In the genomic region with DNA sequence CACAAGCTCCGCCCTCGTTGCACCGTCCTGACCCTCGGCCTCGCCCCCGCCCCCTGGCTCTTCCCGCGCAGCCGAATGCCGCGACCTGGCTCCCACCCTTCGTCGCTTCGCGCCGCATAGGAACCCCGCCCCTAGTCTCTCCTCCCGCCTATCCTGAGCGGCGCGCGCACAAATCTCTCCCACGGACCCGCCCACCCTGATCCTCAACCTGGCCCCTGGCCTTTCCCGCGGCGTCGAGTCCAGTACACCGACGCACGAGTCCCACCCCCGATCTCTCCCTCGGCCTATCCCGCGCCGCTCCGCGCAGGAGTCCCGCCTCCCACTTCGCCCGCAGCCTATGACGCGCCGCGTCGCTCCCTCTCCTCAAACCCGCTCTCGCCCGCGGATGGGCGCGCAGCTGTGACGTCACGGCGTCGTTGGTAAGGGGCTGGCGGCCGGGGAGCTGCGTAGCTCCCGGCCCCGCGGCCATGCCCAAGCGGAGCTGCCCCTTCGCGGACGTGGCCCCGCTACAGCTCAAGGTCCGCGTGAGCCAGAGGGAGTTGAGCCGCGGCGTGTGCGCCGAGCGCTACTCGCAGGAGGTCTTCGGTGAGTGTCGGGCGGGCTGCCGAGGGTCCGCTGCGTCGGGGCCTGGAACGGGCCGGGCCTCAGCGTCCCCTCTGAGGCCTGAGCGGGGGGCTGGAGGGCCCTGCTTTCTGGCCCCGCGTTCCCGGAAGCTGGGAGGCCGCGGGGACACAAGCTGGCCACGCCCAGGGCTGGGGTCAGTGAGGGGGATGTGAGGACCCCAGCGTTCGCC, we compare ENCODE assay signal across 8 cellular contexts. TPM values are rescaled to one million over a fixed set of nuclear protein-coding genes. Genes with fewer than 3 reads are reported as not detected.
DNase-seq lines count a peak whose midpoint lies in the region; TF ChIP-seq lines count a peak whose summit lies in the region.

A gene with protein sequence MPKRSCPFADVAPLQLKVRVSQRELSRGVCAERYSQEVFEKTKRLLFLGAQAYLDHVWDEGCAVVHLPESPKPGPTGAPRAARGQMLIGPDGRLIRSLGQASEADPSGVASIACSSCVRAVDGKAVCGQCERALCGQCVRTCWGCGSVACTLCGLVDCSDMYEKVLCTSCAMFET (plus strand): TSS at position 413 of the 793 bp plus-strand sequence. CDS start 55 bp downstream, at position 468.

- peak within 1 kb of the TSS; percentile 91 to 93 (median 93) for H3K4me3 Mint-ChIP-seq in nephron
- H3K4me3 Mint-ChIP-seq in stimulated activated naive CD8-positive, alpha-beta T cell treated with anti-CD3 and anti-CD28 coated beads, Interleukin-15, Interleukin-2, amounts not matched to agents 100 ng/mL and 50 ng/mL, for 24 hours: peak within 1 kb of the TSS; percentile 98

- H3K9ac ChIP-seq in ES-I3 (ENCODE audit: low read depth, low read length) (peak within 1 kb of the TSS; percentile 98), MM.1S (ENCODE audit: low read length) (peak within 1 kb of the TSS; percentile 91)

- no peaks in the 10 kb centered on the region for H3K9me2 ChIP-seq in MM.1S (replicated peaks; ENCODE audit: insufficient read depth, low read length)

- H3K9me3 ChIP-seq in ES-I3 (ENCODE audit: control insufficient read depth, insufficient read depth, low read length) (no peaks in the 10 kb centered on the region), HAP-1 (no peaks in the 10 kb centered on the region; the same call in 1 of the 2 replicates), MM.1S (replicated peaks; ENCODE audit: insufficient read depth, low read length) (no peaks in the 10 kb centered on the region)

- DNase-seq in HAP-1 (ENCODE audit: low spot score in 2 of 2) (peak; percentile 99 to 100), MM.1S (peak; percentile 94), SIG-M5 (lab: John Stamatoyannopoulos, UW) (peak; percentile 99), activated gamma-delta T cell (lab: John Stamatoyannopoulos, UW) (peak; percentile 100), fibroblast of the aortic adventitia (ENCODE audit: low read depth) (peak; percentile 98)

- peak within 1 kb of the TSS; percentile 82 for H3K4me2 ChIP-seq in MM.1S (ENCODE audit: low read depth, low read length)

- peak within 1 kb of the TSS; percentile 72 for H2AFZ ChIP-seq in MM.1S (ENCODE audit: low read length)

- H3F3A ChIP-seq in MM.1S (ENCODE audit: insufficient read depth, low read length): no peaks in the 10 kb centered on the region

- no peaks in the 10 kb centered on the region for H3K27me3 Mint-ChIP-seq in nephron (ENCODE audit: low read depth)
- no peaks in the 10 kb centered on the region for H3K27me3 Mint-ChIP-seq in stimulated activated naive CD8-positive, alpha-beta T cell treated with anti-CD3 and anti-CD28 coated beads, Interleukin-15, Interleukin-2, amounts not matched to agents 100 ng/mL and 50 ng/mL, for 24 hours

- peaks cover 18% of the 10 kb centered on the region for H3K36me3 Mint-ChIP-seq in nephron (ENCODE audit: low read depth)
- H3K36me3 Mint-ChIP-seq in stimulated activated naive CD8-positive, alpha-beta T cell treated with anti-CD3 and anti-CD28 coated beads, Interleukin-15, Interleukin-2, amounts not matched to agents 100 ng/mL and 50 ng/mL, for 24 hours (ENCODE audit: low read depth): peaks cover 21% of the 10 kb centered on the region

- H3K4me3 ChIP-seq in HAP-1: peak within 1 kb of the TSS; percentile 100
- peak within 1 kb of the TSS; percentile 88 for H3K4me3 ChIP-seq in MM.1S (ENCODE audit: low read length)
- H3K4me3 ChIP-seq in fibroblast of the aortic adventitia (ENCODE audit: low read depth, low read length): peak within 1 kb of the TSS; percentile 96

- peaks cover 37% of the 10 kb centered on the region for H3K4me1 Mint-ChIP-seq in nephron
- H3K4me1 Mint-ChIP-seq in stimulated activated naive CD8-positive, alpha-beta T cell treated with anti-CD3 and anti-CD28 coated beads, Interleukin-15, Interleukin-2, amounts not matched to agents 100 ng/mL and 50 ng/mL, for 24 hours (ENCODE audit: low read depth): peaks cover 30% of the 10 kb centered on the region

- no peaks in the 10 kb centered on the region for H3K9me3 Mint-ChIP-seq in nephron
- H3K9me3 Mint-ChIP-seq in stimulated activated naive CD8-positive, alpha-beta T cell treated with anti-CD3 and anti-CD28 coated beads, Interleukin-15, Interleukin-2, amounts not matched to agents 100 ng/mL and 50 ng/mL, for 24 hours: no peaks in the 10 kb centered on the region

- H3K4me1 ChIP-seq in ES-I3 (ENCODE audit: insufficient read depth, low read length) (peaks cover 8% of the 10 kb centered on the region), HAP-1 (peaks cover 16% of the 10 kb centered on the region), MM.1S (ENCODE audit: low read length) (no peaks in the 10 kb centered on the region)

- H3K36me3 ChIP-seq in ES-I3 (ENCODE audit: insufficient read depth, low read length): no peaks in the 10 kb centered on the region; the same call in 1 of the 2 replicates
- H3K36me3 ChIP-seq in HAP-1 (replicated peaks): peaks cover 35% of the 10 kb centered on the region
- H3K36me3 ChIP-seq in MM.1S (replicated peaks; ENCODE audit: insufficient read depth, low read length): no peaks in the 10 kb centered on the region

- TF ChIP-seq CTCF in MM.1S (IDR thresholded peaks at IDR 0.05; ENCODE audit: low read length) (no peak), fibroblast of the aortic adventitia (IDR thresholded peaks at IDR 0.05; ENCODE audit: insufficient read depth, low read length) (no peak), nephron (IDR thresholded peaks at IDR 0.05; ENCODE audit: unreplicated experiment in 3 of 3) (no peak)

- H4K20me1 ChIP-seq in MM.1S (ENCODE audit: insufficient read depth, low read length): no peaks in the 10 kb centered on the region

- peaks cover 32% of the 10 kb centered on the region for H3K79me2 ChIP-seq in MM.1S (ENCODE audit: low read length)

- H3K27ac Mint-ChIP-seq in nephron: peak within 1 kb of the TSS; percentile 87 to 96 (median 94)
- H3K27ac Mint-ChIP-seq in stimulated activated naive CD8-positive, alpha-beta T cell treated with anti-CD3 and anti-CD28 coated beads, Interleukin-15, Interleukin-2, amounts not matched to agents 100 ng/mL and 50 ng/mL, for 24 hours: peak within 1 kb of the TSS; percentile 92

- in situ Hi-C loops in HAP-1 (cut with MboI; ENCODE audit: low sequenced_read_pairs): no loop called here

- H3K27ac ChIP-seq in MM.1S (ENCODE audit: low read length): peak within 1 kb of the TSS; percentile 64; the same call in 1 of the 2 replicates

- no peaks in the 10 kb centered on the region for H3K27me3 ChIP-seq in HAP-1 (ENCODE audit: low read depth)
- no peaks in the 10 kb centered on the region for H3K27me3 ChIP-seq in MM.1S (replicated peaks; ENCODE audit: insufficient read depth, low read length)

RNA-seq across cellular contexts. Expression of the gene that starts here (rescaled TPM):
- total RNA-seq in fibroblast of the aortic adventitia (ENCODE audit: low replicate concordance): 79.4 and 87.3 TPM in 2 replicates

Comparison
In these comparisons a context has a peak if more than half of its experiments do, and no peak if none do; other contexts are left out.
1. Peak in every context shown above with its lines: DNase-seq, H3K4me3 ChIP-seq and H3K27ac ChIP-seq.